ENCODE assay signal across 1 cellular context in the genomic region with DNA sequence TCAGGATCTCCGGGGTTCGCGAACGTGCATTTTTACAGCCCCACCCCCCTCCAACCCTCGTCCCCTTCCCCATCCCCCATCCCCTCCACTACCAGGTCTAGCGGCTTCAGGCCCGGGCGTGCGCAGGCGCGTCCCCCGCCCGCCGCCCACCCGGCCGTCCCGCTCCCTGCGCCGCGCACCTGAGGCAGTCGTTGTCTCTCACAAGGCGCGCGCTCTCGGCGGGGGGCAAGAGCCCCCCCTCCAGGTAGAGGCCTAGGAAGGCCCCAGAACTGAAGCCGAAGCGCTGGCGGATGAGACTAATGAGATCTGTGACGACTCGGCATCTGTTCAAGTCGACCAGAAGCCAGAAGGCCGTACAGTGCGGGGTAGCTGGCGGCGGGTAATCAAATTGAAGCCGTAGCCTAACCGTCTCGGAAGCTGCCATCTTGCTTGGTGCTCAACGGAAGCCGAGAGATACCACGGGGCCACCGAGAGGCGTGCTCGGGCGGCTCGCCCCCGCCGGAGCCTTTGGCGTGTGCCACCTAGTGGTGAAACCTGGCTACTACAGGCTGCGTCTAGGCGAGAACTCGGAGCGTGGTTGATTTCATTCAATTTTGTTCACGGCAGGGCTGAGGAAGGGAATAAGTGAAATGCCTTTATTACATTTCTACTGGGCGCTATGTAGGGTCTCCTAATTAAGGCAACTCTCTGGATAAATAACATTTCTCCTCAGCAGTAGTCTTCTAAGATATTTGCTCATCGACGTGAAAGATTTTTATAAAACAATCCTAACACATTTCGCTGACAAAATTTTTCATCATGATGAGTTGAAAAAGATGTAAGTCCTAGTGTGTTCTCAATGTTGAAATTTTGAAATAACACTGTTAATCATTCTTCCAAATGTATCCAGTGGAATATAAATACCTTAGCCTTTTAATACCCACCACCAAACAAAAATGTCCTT.
TF ChIP-seq lines count a peak whose summit lies in the region.

A gene with protein sequence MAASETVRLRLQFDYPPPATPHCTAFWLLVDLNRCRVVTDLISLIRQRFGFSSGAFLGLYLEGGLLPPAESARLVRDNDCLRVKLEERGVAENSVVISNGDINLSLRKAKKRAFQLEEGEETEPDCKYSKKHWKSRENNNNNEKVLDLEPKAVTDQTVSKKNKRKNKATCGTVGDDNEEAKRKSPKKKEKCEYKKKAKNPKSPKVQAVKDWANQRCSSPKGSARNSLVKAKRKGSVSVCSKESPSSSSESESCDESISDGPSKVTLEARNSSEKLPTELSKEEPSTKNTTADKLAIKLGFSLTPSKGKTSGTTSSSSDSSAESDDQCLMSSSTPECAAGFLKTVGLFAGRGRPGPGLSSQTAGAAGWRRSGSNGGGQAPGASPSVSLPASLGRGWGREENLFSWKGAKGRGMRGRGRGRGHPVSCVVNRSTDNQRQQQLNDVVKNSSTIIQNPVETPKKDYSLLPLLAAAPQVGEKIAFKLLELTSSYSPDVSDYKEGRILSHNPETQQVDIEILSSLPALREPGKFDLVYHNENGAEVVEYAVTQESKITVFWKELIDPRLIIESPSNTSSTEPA (minus strand): TSS at position 455 of the 943 bp plus-strand sequence. CDS start 31 bp downstream, at position 424.

TF ChIP-seq in K562, 482 proteins besides CTCF, POLR2A, EP300 and RAD21 (continued from another document and continues in another):
- TF ChIP-seq, protein P1, sequence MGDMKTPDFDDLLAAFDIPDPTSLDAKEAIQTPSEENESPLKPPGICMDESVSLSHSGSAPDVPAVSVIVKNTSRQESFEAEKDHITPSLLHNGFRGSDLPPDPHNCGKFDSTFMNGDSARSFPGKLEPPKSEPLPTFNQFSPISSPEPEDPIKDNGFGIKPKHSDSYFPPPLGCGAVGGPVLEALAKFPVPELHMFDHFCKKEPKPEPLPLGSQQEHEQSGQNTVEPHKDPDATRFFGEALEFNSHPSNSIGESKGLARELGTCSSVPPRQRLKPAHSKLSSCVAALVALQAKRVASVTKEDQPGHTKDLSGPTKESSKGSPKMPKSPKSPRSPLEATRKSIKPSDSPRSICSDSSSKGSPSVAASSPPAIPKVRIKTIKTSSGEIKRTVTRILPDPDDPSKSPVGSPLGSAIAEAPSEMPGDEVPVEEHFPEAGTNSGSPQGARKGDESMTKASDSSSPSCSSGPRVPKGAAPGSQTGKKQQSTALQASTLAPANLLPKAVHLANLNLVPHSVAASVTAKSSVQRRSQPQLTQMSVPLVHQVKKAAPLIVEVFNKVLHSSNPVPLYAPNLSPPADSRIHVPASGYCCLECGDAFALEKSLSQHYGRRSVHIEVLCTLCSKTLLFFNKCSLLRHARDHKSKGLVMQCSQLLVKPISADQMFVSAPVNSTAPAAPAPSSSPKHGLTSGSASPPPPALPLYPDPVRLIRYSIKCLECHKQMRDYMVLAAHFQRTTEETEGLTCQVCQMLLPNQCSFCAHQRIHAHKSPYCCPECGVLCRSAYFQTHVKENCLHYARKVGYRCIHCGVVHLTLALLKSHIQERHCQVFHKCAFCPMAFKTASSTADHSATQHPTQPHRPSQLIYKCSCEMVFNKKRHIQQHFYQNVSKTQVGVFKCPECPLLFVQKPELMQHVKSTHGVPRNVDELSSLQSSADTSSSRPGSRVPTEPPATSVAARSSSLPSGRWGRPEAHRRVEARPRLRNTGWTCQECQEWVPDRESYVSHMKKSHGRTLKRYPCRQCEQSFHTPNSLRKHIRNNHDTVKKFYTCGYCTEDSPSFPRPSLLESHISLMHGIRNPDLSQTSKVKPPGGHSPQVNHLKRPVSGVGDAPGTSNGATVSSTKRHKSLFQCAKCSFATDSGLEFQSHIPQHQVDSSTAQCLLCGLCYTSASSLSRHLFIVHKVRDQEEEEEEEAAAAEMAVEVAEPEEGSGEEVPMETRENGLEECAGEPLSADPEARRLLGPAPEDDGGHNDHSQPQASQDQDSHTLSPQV (IDR thresholded peaks at IDR 0.05), result peak; percentile 58; the same call in 1 of the 2 replicates
- peak; percentile 54; the same call in 1 of the 2 replicates for TF ChIP-seq RAD51 (IDR thresholded peaks at IDR 0.05; ENCODE audit: borderline replicate concordance, low read depth)
- peak; percentile 92 for TF ChIP-seq POLR2G (IDR thresholded peaks at IDR 0.05; ENCODE audit: low read depth, low read length)
- TF ChIP-seq POLR2AphosphoS5 (IDR thresholded peaks at IDR 0.05; ENCODE audit: control insufficient read depth, insufficient read depth, low read depth, low read length), result peak; percentile 83
- TF ChIP-seq CAMTA2 (CRISPR knock-in tag; conservative IDR thresholded peaks at IDR 0.05), result no peak
- peak; percentile 60 for TF ChIP-seq BHLHE40 (IDR thresholded peaks at IDR 0.05; ENCODE audit: low read length)
- peak; percentile 77; the same call in 1 of the 2 replicates for TF ChIP-seq CTBP1 (IDR thresholded peaks at IDR 0.05; ENCODE audit: borderline replicate concordance)
- TF ChIP-seq, protein P2, sequence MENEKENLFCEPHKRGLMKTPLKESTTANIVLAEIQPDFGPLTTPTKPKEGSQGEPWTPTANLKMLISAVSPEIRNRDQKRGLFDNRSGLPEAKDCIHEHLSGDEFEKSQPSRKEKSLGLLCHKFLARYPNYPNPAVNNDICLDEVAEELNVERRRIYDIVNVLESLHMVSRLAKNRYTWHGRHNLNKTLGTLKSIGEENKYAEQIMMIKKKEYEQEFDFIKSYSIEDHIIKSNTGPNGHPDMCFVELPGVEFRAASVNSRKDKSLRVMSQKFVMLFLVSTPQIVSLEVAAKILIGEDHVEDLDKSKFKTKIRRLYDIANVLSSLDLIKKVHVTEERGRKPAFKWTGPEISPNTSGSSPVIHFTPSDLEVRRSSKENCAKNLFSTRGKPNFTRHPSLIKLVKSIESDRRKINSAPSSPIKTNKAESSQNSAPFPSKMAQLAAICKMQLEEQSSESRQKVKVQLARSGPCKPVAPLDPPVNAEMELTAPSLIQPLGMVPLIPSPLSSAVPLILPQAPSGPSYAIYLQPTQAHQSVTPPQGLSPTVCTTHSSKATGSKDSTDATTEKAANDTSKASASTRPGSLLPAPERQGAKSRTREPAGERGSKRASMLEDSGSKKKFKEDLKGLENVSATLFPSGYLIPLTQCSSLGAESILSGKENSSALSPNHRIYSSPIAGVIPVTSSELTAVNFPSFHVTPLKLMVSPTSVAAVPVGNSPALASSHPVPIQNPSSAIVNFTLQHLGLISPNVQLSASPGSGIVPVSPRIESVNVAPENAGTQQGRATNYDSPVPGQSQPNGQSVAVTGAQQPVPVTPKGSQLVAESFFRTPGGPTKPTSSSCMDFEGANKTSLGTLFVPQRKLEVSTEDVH (IDR thresholded peaks at IDR 0.05; ENCODE audit: low read depth, partially characterized antibody), result peak; percentile 58
- TF ChIP-seq ZNF347 (CRISPR knock-in tag; IDR thresholded peaks at IDR 0.05; ENCODE audit: low read depth), result no peak
- TF ChIP-seq, protein P3, sequence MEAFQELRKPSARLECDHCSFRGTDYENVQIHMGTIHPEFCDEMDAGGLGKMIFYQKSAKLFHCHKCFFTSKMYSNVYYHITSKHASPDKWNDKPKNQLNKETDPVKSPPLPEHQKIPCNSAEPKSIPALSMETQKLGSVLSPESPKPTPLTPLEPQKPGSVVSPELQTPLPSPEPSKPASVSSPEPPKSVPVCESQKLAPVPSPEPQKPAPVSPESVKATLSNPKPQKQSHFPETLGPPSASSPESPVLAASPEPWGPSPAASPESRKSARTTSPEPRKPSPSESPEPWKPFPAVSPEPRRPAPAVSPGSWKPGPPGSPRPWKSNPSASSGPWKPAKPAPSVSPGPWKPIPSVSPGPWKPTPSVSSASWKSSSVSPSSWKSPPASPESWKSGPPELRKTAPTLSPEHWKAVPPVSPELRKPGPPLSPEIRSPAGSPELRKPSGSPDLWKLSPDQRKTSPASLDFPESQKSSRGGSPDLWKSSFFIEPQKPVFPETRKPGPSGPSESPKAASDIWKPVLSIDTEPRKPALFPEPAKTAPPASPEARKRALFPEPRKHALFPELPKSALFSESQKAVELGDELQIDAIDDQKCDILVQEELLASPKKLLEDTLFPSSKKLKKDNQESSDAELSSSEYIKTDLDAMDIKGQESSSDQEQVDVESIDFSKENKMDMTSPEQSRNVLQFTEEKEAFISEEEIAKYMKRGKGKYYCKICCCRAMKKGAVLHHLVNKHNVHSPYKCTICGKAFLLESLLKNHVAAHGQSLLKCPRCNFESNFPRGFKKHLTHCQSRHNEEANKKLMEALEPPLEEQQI (IDR thresholded peaks at IDR 0.05), result no peak; the same call in 1 of the 2 replicates
- TF ChIP-seq, protein P4, sequence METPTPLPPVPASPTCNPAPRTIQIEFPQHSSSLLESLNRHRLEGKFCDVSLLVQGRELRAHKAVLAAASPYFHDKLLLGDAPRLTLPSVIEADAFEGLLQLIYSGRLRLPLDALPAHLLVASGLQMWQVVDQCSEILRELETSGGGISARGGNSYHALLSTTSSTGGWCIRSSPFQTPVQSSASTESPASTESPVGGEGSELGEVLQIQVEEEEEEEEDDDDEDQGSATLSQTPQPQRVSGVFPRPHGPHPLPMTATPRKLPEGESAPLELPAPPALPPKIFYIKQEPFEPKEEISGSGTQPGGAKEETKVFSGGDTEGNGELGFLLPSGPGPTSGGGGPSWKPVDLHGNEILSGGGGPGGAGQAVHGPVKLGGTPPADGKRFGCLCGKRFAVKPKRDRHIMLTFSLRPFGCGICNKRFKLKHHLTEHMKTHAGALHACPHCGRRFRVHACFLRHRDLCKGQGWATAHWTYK (CRISPR knock-in tag; IDR thresholded peaks at IDR 0.05), result peak; percentile 27; the same call in 1 of the 2 replicates
- TF ChIP-seq ATF7 (IDR thresholded peaks at IDR 0.05), result peak; percentile 77
- TF ChIP-seq, protein P5, sequence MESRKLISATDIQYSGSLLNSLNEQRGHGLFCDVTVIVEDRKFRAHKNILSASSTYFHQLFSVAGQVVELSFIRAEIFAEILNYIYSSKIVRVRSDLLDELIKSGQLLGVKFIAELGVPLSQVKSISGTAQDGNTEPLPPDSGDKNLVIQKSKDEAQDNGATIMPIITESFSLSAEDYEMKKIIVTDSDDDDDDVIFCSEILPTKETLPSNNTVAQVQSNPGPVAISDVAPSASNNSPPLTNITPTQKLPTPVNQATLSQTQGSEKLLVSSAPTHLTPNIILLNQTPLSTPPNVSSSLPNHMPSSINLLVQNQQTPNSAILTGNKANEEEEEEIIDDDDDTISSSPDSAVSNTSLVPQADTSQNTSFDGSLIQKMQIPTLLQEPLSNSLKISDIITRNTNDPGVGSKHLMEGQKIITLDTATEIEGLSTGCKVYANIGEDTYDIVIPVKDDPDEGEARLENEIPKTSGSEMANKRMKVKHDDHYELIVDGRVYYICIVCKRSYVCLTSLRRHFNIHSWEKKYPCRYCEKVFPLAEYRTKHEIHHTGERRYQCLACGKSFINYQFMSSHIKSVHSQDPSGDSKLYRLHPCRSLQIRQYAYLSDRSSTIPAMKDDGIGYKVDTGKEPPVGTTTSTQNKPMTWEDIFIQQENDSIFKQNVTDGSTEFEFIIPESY (CRISPR knock-in tag; IDR thresholded peaks at IDR 0.05), result peak; percentile 60; the same call in 1 of the 2 replicates
- no peak for TF ChIP-seq ZNF133 (CRISPR knock-in tag; IDR thresholded peaks at IDR 0.05)
- 0 out of 2 replicates have a peak, but pooled peaks have one; percentile 9 for TF ChIP-seq CHD2 (IDR thresholded peaks at IDR 0.05; ENCODE audit: low read depth, low read length)
- TF ChIP-seq POLR2AphosphoS2 (IDR thresholded peaks at IDR 0.05; ENCODE audit: low read length), result no peak
- peak; percentile 47 for TF ChIP-seq CCNT2 (IDR thresholded peaks at IDR 0.05; ENCODE audit: borderline replicate concordance, extremely low read depth, insufficient read length, low read depth, low read length)
- 0 out of 2 replicates have a peak, but pooled peaks have one; percentile 14 for TF ChIP-seq MXI1 (IDR thresholded peaks at IDR 0.05; ENCODE audit: low read depth, low read length)
- TF ChIP-seq GABPB1 (CRISPR knock-in tag; IDR thresholded peaks at IDR 0.05), result peak; percentile 81
- TF ChIP-seq, protein P6, sequence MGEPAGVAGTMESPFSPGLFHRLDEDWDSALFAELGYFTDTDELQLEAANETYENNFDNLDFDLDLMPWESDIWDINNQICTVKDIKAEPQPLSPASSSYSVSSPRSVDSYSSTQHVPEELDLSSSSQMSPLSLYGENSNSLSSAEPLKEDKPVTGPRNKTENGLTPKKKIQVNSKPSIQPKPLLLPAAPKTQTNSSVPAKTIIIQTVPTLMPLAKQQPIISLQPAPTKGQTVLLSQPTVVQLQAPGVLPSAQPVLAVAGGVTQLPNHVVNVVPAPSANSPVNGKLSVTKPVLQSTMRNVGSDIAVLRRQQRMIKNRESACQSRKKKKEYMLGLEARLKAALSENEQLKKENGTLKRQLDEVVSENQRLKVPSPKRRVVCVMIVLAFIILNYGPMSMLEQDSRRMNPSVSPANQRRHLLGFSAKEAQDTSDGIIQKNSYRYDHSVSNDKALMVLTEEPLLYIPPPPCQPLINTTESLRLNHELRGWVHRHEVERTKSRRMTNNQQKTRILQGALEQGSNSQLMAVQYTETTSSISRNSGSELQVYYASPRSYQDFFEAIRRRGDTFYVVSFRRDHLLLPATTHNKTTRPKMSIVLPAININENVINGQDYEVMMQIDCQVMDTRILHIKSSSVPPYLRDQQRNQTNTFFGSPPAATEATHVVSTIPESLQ (CRISPR knock-in tag; IDR thresholded peaks at IDR 0.05), result no peak; the same call in 1 of the 2 replicates
- TF ChIP-seq RBBP5 (IDR thresholded peaks at IDR 0.05; ENCODE audit: borderline replicate concordance, insufficient read depth, low read length, poor library complexity, severe bottlenecking), result peak; percentile 85
- TF ChIP-seq ZNF282 (CRISPR knock-in tag; IDR thresholded peaks at IDR 0.05), result no peak
